Comparison of ENCODE assay signal across 9 cellular contexts in the genomic region with DNA sequence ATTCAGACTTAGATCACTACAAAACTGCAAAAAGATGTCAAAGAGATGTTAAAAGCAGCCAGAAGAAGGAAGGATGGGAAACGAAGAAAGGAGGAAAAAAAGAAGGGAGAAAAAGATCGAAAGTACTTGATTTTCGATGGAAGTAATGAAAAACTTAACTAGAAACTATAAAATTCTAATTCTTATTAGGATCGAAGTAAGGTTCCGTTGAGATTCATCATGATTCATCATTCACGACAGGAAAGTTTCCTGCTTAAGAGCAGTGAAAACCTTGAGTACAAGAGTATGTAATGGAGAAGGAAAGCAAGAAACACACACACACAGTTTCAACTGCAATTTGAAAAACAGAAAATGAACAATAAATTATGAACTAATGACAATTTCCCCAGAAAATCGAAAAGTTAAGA. TPM values are rescaled to one million over a fixed set of nuclear protein-coding genes. Genes with fewer than 3 reads are reported as not detected.
A peak's percentile ranks its signal among the peaks of the same experiment; 100 is the strongest.
DNase-seq lines count a peak whose midpoint lies in the region; ATAC-seq and TF ChIP-seq lines count a peak whose summit lies in the region.
"Had no signal": no experiment of that assay in that cellular context is flagged by ENCODE, and none has a peak within 500 bp of the region (broad histone marks: within the 10 kb centered on the region; RNA-seq: fewer than 3 reads in every experiment).

No MANE protein-coding gene starts in this region.

- TF ChIP-seq EP300 in SK-N-SH (IDR thresholded peaks at IDR 0.05; ENCODE audit: borderline replicate concordance in 1 of 2, low read depth in 1 of 2, low read length in 1 of 2) (no peak), esophagus muscularis mucosa (IDR thresholded peaks at IDR 0.05) (no peak)

- H2AFZ ChIP-seq in SK-N-SH (ENCODE audit: low read depth) (peak overlapping the region; percentile 99), smooth muscle cell (ENCODE audit: low read depth) (peak overlapping the region; percentile 90)

- H4K20me1 ChIP-seq in SK-N-SH (ENCODE audit: insufficient read depth) (no peaks in the 10 kb centered on the region), smooth muscle cell (ENCODE audit: low read depth) (no peaks in the 10 kb centered on the region)

- H3K36me3 ChIP-seq in SK-N-SH (replicated peaks in 1 of 2; ENCODE audit: control insufficient read depth in 1 of 2, insufficient read depth in 2 of 2, low read length in 1 of 2) (peaks cover 14 to 17% of the 10 kb centered on the region in 2 experiments), esophagus muscularis mucosa (peaks cover 0 to 14% (median 9%) of the 10 kb centered on the region in 4 donors), smooth muscle cell (ENCODE audit: low read depth) (peaks cover 5% of the 10 kb centered on the region)

- peaks cover 29% of the 10 kb centered on the region for H3K79me2 ChIP-seq in SK-N-SH (ENCODE audit: insufficient read depth)
- peaks cover 25% of the 10 kb centered on the region for H3K79me2 ChIP-seq in smooth muscle cell (ENCODE audit: low read depth)

- no peak for TF ChIP-seq POLR2A in esophagus muscularis mucosa (IDR thresholded peaks at IDR 0.05; ENCODE audit: low read depth)

- H3K4me3 ChIP-seq in SK-N-SH (ENCODE audit: low read depth in 2 of 2, low read length in 1 of 2) (peak overlapping the region; percentile 92 to 98; a peak in 3 of 4 replicates), esophagus muscularis mucosa (peak overlapping the region in 3 of 4 donors; percentile 62 to 69 (median 65)), smooth muscle cell (peak overlapping the region; percentile 76)

- H3K27me3 ChIP-seq in SK-N-SH (ENCODE audit: insufficient read depth) (peaks cover 11% of the 10 kb centered on the region; the same call in 1 of the 2 replicates), esophagus muscularis mucosa (no peaks in the 10 kb centered on the region), smooth muscle cell (ENCODE audit: low read depth) (no peaks in the 10 kb centered on the region)

- intact Hi-C loops in esophagus muscularis mucosa (cut with DNase I): no loop called here

- no peak for TF ChIP-seq RAD21 in SK-N-SH (IDR thresholded peaks at IDR 0.05; ENCODE audit: low read length)

- H3K9me3 ChIP-seq in SK-N-SH (no peaks in the 10 kb centered on the region), esophagus muscularis mucosa (no peaks in the 10 kb centered on the region), smooth muscle cell (replicated peaks; ENCODE audit: low read depth) (no peaks in the 10 kb centered on the region)

- POLR2A ChIA-PET in SK-N-SH (lab: Yijun Ruan, JAX): no interaction called here

- no peak for ATAC-seq in SK-N-SH treated with all-trans-retinoic acid at 6 μM for 48 hours
- ATAC-seq in HG02938 (IDR thresholded peaks at IDR 0.05; ENCODE audit: unreplicated experiment): no peak
- no peak for ATAC-seq in HG03097 (IDR thresholded peaks at IDR 0.05; ENCODE audit: low FRiP score, unreplicated experiment)

- WGBS in SK-N-SH (ENCODE audit: low lambda C conversion rate): 53% methylated on average over 7 of the region's 7 CpGs
- 58% methylated on average over 7 of the region's 7 CpGs for WGBS in esophagus muscularis mucosa
- 78% methylated on average over 7 of the region's 7 CpGs for WGBS in smooth muscle cell (ENCODE audit: low lambda C conversion rate)

- peaks cover 5 to 20% of the 10 kb centered on the region in 2 experiments; a peak in 2 of 4 replicates for H3K4me1 ChIP-seq in SK-N-SH (ENCODE audit: control insufficient read depth in 1 of 2, insufficient read depth in 2 of 2, low read depth in 1 of 2, low read length in 1 of 2)
- H3K4me1 ChIP-seq in esophagus muscularis mucosa: peaks cover 11 to 28% (median 16%) of the 10 kb centered on the region in 4 donors
- H3K4me1 ChIP-seq in smooth muscle cell (ENCODE audit: low read depth): peaks cover 17% of the 10 kb centered on the region

- H3K27ac ChIP-seq in SK-N-SH (ENCODE audit: low read depth in 2 of 2, low read length in 1 of 2) (no peak overlapping the region), esophagus muscularis mucosa (replicated peaks in 1 of 4) (no peak overlapping the region), smooth muscle cell (ENCODE audit: low read depth) (no peak overlapping the region)

- H3F3A ChIP-seq in SK-N-SH (replicated peaks; ENCODE audit: insufficient read depth): no peaks in the 10 kb centered on the region
- no peaks in the 10 kb centered on the region for H3F3A ChIP-seq in smooth muscle cell (ENCODE audit: low read depth)

- no peak for DNase-seq in SK-N-SH
- DNase-seq in RKO (ENCODE audit: low spot score): peak; percentile 88
- no peak for DNase-seq in esophagus muscularis mucosa (ENCODE audit: extremely low spot score)
- no peak for DNase-seq in smooth muscle cell (lab: John Stamatoyannopoulos, UW; ENCODE audit: unreplicated experiment)
- no peak for DNase-seq in stimulated activated CD8-positive, alpha-beta memory T cell treated with anti-CD3 and anti-CD28 coated beads, Interleukin-4, amount 100 ng/mL, for 48 hours
- DNase-seq: NCI-H2029 had no signal

- CTCF ChIA-PET in SK-N-SH (lab: Yijun Ruan, JAX): no interaction called here

- no peak for TF ChIP-seq CTCF in SK-N-SH (IDR thresholded peaks at IDR 0.05)
- no peak for TF ChIP-seq CTCF in esophagus muscularis mucosa (IDR thresholded peaks at IDR 0.05)
- no peak for TF ChIP-seq CTCF in smooth muscle cell (IDR thresholded peaks at IDR 0.05; ENCODE audit: borderline replicate concordance, insufficient read depth, poor library complexity, severe bottlenecking)

- peak overlapping the region; percentile 73 for H3K4me2 ChIP-seq in SK-N-SH
- peak overlapping the region; percentile 89 for H3K4me2 ChIP-seq in smooth muscle cell

- H3K9ac ChIP-seq in SK-N-SH: no peak overlapping the region
- H3K9ac ChIP-seq in smooth muscle cell (ENCODE audit: low read depth): no peak overlapping the region

- no peaks in the 10 kb centered on the region for H3K9me2 ChIP-seq in SK-N-SH

TF ChIP-seq in SK-N-SH, 30 proteins besides CTCF, POLR2A, EP300 and RAD21 (continues in another document):
- no peak for TF ChIP-seq USF1 (IDR thresholded peaks at IDR 0.05; ENCODE audit: borderline replicate concordance, low read depth)
- TF ChIP-seq ELF1 (IDR thresholded peaks at IDR 0.05): no peak
- TF ChIP-seq GATA2 (CRISPR knock-in tag; IDR thresholded peaks at IDR 0.05): no peak
- TF ChIP-seq GABPA (IDR thresholded peaks at IDR 0.05; ENCODE audit: low read depth): no peak
- TF ChIP-seq, protein P1, sequence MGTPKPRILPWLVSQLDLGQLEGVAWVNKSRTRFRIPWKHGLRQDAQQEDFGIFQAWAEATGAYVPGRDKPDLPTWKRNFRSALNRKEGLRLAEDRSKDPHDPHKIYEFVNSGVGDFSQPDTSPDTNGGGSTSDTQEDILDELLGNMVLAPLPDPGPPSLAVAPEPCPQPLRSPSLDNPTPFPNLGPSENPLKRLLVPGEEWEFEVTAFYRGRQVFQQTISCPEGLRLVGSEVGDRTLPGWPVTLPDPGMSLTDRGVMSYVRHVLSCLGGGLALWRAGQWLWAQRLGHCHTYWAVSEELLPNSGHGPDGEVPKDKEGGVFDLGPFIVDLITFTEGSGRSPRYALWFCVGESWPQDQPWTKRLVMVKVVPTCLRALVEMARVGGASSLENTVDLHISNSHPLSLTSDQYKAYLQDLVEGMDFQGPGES (IDR thresholded peaks at IDR 0.05; ENCODE audit: low read depth, low read length): no peak
- TF ChIP-seq TEAD4 (IDR thresholded peaks at IDR 0.05; ENCODE audit: borderline replicate concordance, insufficient read depth): no peak
- TF ChIP-seq RFX5 (IDR thresholded peaks at IDR 0.05; ENCODE audit: low read length): no peak
- no peak for TF ChIP-seq TCF12 (IDR thresholded peaks at IDR 0.05)

TF ChIP-seq in SK-N-SH treated with all-trans-retinoic acid at 6 μM for 48 hours, 23 proteins besides CTCF, POLR2A, EP300 and RAD21:
- TF ChIP-seq OSR1 (CRISPR knock-in tag; IDR thresholded peaks at IDR 0.05): no peak
- no peak for TF ChIP-seq GLIS3 (CRISPR knock-in tag; IDR thresholded peaks at IDR 0.05)
- no peak for TF ChIP-seq ZNF70 (CRISPR knock-in tag; IDR thresholded peaks at IDR 0.05)
- no peak for TF ChIP-seq ZNF565 (CRISPR knock-in tag; conservative IDR thresholded peaks at IDR 0.05; ENCODE audit: low read depth)
- TF ChIP-seq TOX (CRISPR knock-in tag; IDR thresholded peaks at IDR 0.05; ENCODE audit: borderline replicate concordance): no peak

RNA-seq across cellular contexts. Expression of gene ING3, which starts 1.2 kb away (rescaled TPM):
- polyA plus RNA-seq in SK-N-SH (2012; rRNA removed) (8.3 and 12.5 TPM in 2 replicates), smooth muscle cell (8.4 and 12.4 TPM in 2 replicates)
- polyA plus RNA-seq in SK-N-SH (2012; cell fraction: cytosol; rRNA removed): 11.8 and 15.3 TPM in 2 replicates
- polyA plus RNA-seq in SK-N-SH (2012; cell fraction: nucleus; rRNA removed): 7.1 and 19.0 TPM in 2 replicates
- total RNA-seq in esophagus muscularis mucosa (10 to 100 TPM; 12.6 to 19.4 (median 14.9) TPM), smooth muscle cell (11.8 and 23.1 TPM in 2 replicates)

RNA-seq across cellular contexts. Expression of gene CPED1, which starts 39.1 kb away (rescaled TPM):
- polyA plus RNA-seq in SK-N-SH (2012; rRNA removed) (4.4 and 4.8 TPM in 2 replicates), smooth muscle cell (5.8 and 9.5 TPM in 2 replicates)
- 5.4 and 6.5 TPM in 2 replicates for polyA plus RNA-seq in SK-N-SH (2012; cell fraction: cytosol; rRNA removed)
- polyA plus RNA-seq in SK-N-SH (2012; cell fraction: nucleus; rRNA removed): 6.0 and 6.2 TPM in 2 replicates
- total RNA-seq in esophagus muscularis mucosa (10 to 100 TPM; 28.1 to 81.8 (median 32.0) TPM), smooth muscle cell (12.9 and 21.6 TPM in 2 replicates)
